9 cellular contexts compared by ENCODE assay signal in genomic region chr9:2014148-2014547, GRCh38. TPM values are rescaled to one million over a fixed set of nuclear protein-coding genes. Genes with fewer than 3 reads are reported as not detected.
DNase-seq lines count a peak whose midpoint lies in the region; ATAC-seq, FAIRE-seq and TF ChIP-seq lines count a peak whose summit lies in the region.
"Had no signal": no experiment of that assay in that cellular context is flagged by ENCODE, and none has a peak within 500 bp of the region (broad histone marks: within the 10 kb centered on the region; RNA-seq: fewer than 3 reads in every experiment).

No MANE protein-coding gene starts in this region.

- H3K36me3 Mint-ChIP-seq in activated CD4-positive, alpha-beta T cell treated with anti-CD3 and anti-CD28 coated beads, Interleukin-2, amount 10 ng/mL, durations not matched to agents 24 days and 14 days (ENCODE audit: low read depth) = peaks cover 2% of the 10 kb centered on the region
- H3K36me3 Mint-ChIP-seq in activated naive CD8-positive, alpha-beta T cell treated with anti-CD3 and anti-CD28 coated beads, Interleukin-2, amount 10 ng/mL, durations not matched to agents 7 days and 5 days = peaks cover 2% of the 10 kb centered on the region

- H3K9me3 Mint-ChIP-seq in activated CD4-positive, alpha-beta T cell treated with anti-CD3 and anti-CD28 coated beads, Interleukin-2, amount 10 ng/mL, durations not matched to agents 24 days and 14 days = no peaks in the 10 kb centered on the region
- no peaks in the 10 kb centered on the region for H3K9me3 Mint-ChIP-seq in activated naive CD8-positive, alpha-beta T cell treated with anti-CD3 and anti-CD28 coated beads, Interleukin-2, amount 10 ng/mL, durations not matched to agents 7 days and 5 days

- no peak for FAIRE-seq in kidney (lab: Jason Lieb, UNC)
- FAIRE-seq: TTC549 had no signal

- peak overlapping the region; percentile 85 to 90 for H3K9ac ChIP-seq in kidney (ENCODE audit: low read length in 2 of 2)

- no peak for ATAC-seq in activated naive CD8-positive, alpha-beta T cell treated with anti-CD3 and anti-CD28 coated beads, Interleukin-2, amount 10 ng/mL, durations not matched to agents 7 days and 5 days (ENCODE audit: low read depth)
- ATAC-seq in HG03571 (IDR thresholded peaks at IDR 0.05; ENCODE audit: unreplicated experiment) = no peak

- intact Hi-C loops in activated CD4-positive, alpha-beta T cell treated with anti-CD3 and anti-CD28 coated beads, Interleukin-2, amount 10 ng/mL, durations not matched to agents 24 days and 14 days (cut with micrococcal nuclease) = loop anchor here (10.0 kb wide), 4 partner anchors 611 to 1739 kb away; partner anchors contain the start of genes KANK1 and VLDLR
- intact Hi-C loops in kidney (cut with DNase I) = no loop called here

- POLR2A ChIA-PET in activated naive CD8-positive, alpha-beta T cell treated with anti-CD3 and anti-CD28 coated beads, Interleukin-2, amount 10 ng/mL, durations not matched to agents 7 days and 5 days (lab: Charles Lee) = interaction anchor here (0.9 to 5.2 kb wide), 6 partner anchors 13 to 1741 kb away, joined by 3 to 29 read pairs (median 3); partner anchors contain the start of gene PUM3

- H3K36me3 ChIP-seq in kidney (ENCODE audit: control insufficient read depth in 1 of 2, insufficient read depth in 2 of 2, low read length in 2 of 2) = no peaks in the 10 kb centered on the region
- H3K36me3 ChIP-seq in thymus (ENCODE audit: control insufficient read depth, insufficient read depth) = no peaks in the 10 kb centered on the region

- H3K4me3 ChIP-seq in kidney (ENCODE audit: low read length in 2 of 2) (peak overlapping the region; percentile 71 to 89), thymus (ENCODE audit: low read length) (peak overlapping the region; percentile 68)

- peak overlapping the region; percentile 98 for H3K4me3 Mint-ChIP-seq in activated CD4-positive, alpha-beta T cell treated with anti-CD3 and anti-CD28 coated beads, Interleukin-2, amount 10 ng/mL, durations not matched to agents 24 days and 14 days
- H3K4me3 Mint-ChIP-seq in activated naive CD8-positive, alpha-beta T cell treated with anti-CD3 and anti-CD28 coated beads, Interleukin-2, amount 10 ng/mL, durations not matched to agents 7 days and 5 days = peak overlapping the region; percentile 98

- no peak for TF ChIP-seq CTCF in kidney (IDR thresholded peaks at IDR 0.05; ENCODE audit: borderline replicate concordance, extremely low read depth, insufficient read depth)

- H3K4me1 Mint-ChIP-seq in activated CD4-positive, alpha-beta T cell treated with anti-CD3 and anti-CD28 coated beads, Interleukin-2, amount 10 ng/mL, durations not matched to agents 24 days and 14 days = peaks cover 38% of the 10 kb centered on the region
- H3K4me1 Mint-ChIP-seq in activated naive CD8-positive, alpha-beta T cell treated with anti-CD3 and anti-CD28 coated beads, Interleukin-2, amount 10 ng/mL, durations not matched to agents 7 days and 5 days = peaks cover 29% of the 10 kb centered on the region

- peaks cover 11% of the 10 kb centered on the region for H3K27me3 Mint-ChIP-seq in activated CD4-positive, alpha-beta T cell treated with anti-CD3 and anti-CD28 coated beads, Interleukin-2, amount 10 ng/mL, durations not matched to agents 24 days and 14 days
- no peaks in the 10 kb centered on the region for H3K27me3 Mint-ChIP-seq in activated naive CD8-positive, alpha-beta T cell treated with anti-CD3 and anti-CD28 coated beads, Interleukin-2, amount 10 ng/mL, durations not matched to agents 7 days and 5 days

- DNase-seq in activated CD4-positive, alpha-beta T cell treated with anti-CD3 and anti-CD28 coated beads, Interleukin-2, amount 10 ng/mL, durations not matched to agents 24 days and 14 days = peak; percentile 55
- DNase-seq in activated CD4-positive, alpha-beta T cell treated with anti-CD3 and anti-CD28 coated beads, Interleukin-2, amount 50 U/mL, for 4 hours = no peak
- DNase-seq in activated naive CD8-positive, alpha-beta T cell treated with anti-CD3 and anti-CD28 coated beads, Interleukin-2, amount 10 ng/mL, durations not matched to agents 7 days and 5 days = no peak
- DNase-seq in kidney = no peak
- no peak for DNase-seq in NCI-H2227 treated with DMSO at 0.1 percent for 48 hours (lab: John Stamatoyannopoulos, UW)
- DNase-seq in NCI-H1092 (lab: John Stamatoyannopoulos, UW) = no peak

- WGBS in thymus = 13% methylated on average over 12 of the region's 12 CpGs

- H3K4me1 ChIP-seq in kidney (ENCODE audit: control insufficient read depth in 1 of 2, insufficient read depth in 1 of 2, low read depth in 1 of 2, low read length in 2 of 2) = peaks cover 7 to 14% of the 10 kb centered on the region in 2 donors
- peaks cover 7% of the 10 kb centered on the region for H3K4me1 ChIP-seq in thymus (ENCODE audit: control insufficient read depth, insufficient read depth, low read length)

- no peak overlapping the region for H3K27ac Mint-ChIP-seq in activated CD4-positive, alpha-beta T cell treated with anti-CD3 and anti-CD28 coated beads, Interleukin-2, amount 10 ng/mL, durations not matched to agents 24 days and 14 days
- no peak overlapping the region for H3K27ac Mint-ChIP-seq in activated naive CD8-positive, alpha-beta T cell treated with anti-CD3 and anti-CD28 coated beads, Interleukin-2, amount 10 ng/mL, durations not matched to agents 7 days and 5 days

- peaks cover 24% of the 10 kb centered on the region for H3K27me3 ChIP-seq in thymus (ENCODE audit: control insufficient read depth, insufficient read depth)

- peak overlapping the region; percentile 92 to 96 for H3K27ac ChIP-seq in kidney (ENCODE audit: low read depth in 2 of 2, low read length in 2 of 2)
- H3K27ac ChIP-seq in thymus (ENCODE audit: low read depth) = no peak overlapping the region

- H3K9me3 ChIP-seq in kidney (ENCODE audit: control insufficient read depth in 1 of 2, low read length in 2 of 2) (no peaks in the 10 kb centered on the region), thymus (ENCODE audit: control insufficient read depth) (no peaks in the 10 kb centered on the region)

RNA-seq across cellular contexts. Expression of gene SMARCA2, which starts 1.0 kb away (rescaled TPM):
- total RNA-seq in activated CD4-positive, alpha-beta T cell treated with anti-CD3 and anti-CD28 coated beads, Interleukin-2, amount 10 ng/mL, durations not matched to agents 24 days and 14 days = 91.4 and 100.0 TPM in 2 replicates
- total RNA-seq in activated naive CD8-positive, alpha-beta T cell treated with anti-CD3 and anti-CD28 coated beads, Interleukin-2, amount 10 ng/mL, durations not matched to agents 7 days and 5 days = 100 to 1,000 TPM; 285 to 293 TPM
- total RNA-seq in kidney = 189 TPM
- polyA plus RNA-seq in kidney (ENCODE audit: insufficient read depth, low read depth, low replicate concordance) = 54.3 TPM
- 79.4 TPM for polyA plus RNA-seq in thymus
